ENCODE assay signal across 15 cellular contexts in genomic region chr2:183214680-183215079, GRCh38.
A peak's percentile ranks its signal among the peaks of the same experiment; 100 is the strongest.
DNase-seq lines count a peak whose midpoint lies in the region; ATAC-seq lines count a peak whose summit lies in the region.
"Had no signal": no experiment of that assay in that cellular context is flagged by ENCODE, and none has a peak within 500 bp of the region (broad histone marks: within the 10 kb centered on the region; RNA-seq: fewer than 3 reads in every experiment).

No MANE protein-coding gene starts in this region.

- no peak for DNase-seq in NCI-H748 (lab: John Stamatoyannopoulos, UW; ENCODE audit: unreplicated experiment)
- DNase-seq in germinal center (ENCODE audit: low spot score) = no peak
- DNase-seq in NCI-H2081 (lab: John Stamatoyannopoulos, UW) = no peak
- DNase-seq in Kasumi-1 (lab: John Stamatoyannopoulos, UW) = no peak
- DNase-seq: activated CD4-positive, alpha-beta T cell treated with anti-CD3 and anti-CD28 coated beads for 48 hours; central memory CD4-positive, alpha-beta T cell; esophagus squamous epithelium; NCI-H2029; psoas muscle; stimulated activated CD4-positive, alpha-beta T cell treated with anti-CD3 and anti-CD28 coated beads, Interleukin-4, amount 100 ng/mL, for 1 hour had no signal

- ATAC-seq in GM18867 (IDR thresholded peaks at IDR 0.05; ENCODE audit: unreplicated experiment) (peak; percentile 80), GM21381 (IDR thresholded peaks at IDR 0.05; ENCODE audit: unreplicated experiment) (peak; percentile 85), HG02943 (IDR thresholded peaks at IDR 0.05; ENCODE audit: low read depth, unreplicated experiment) (peak; percentile 73), HG03558 (IDR thresholded peaks at IDR 0.05; ENCODE audit: extremely low read depth, unreplicated experiment) (peak; percentile 89)
- ATAC-seq: HepG2, psoas muscle had no signal
